Comparison of ENCODE assay signal across 27 cellular contexts in the genomic region with DNA sequence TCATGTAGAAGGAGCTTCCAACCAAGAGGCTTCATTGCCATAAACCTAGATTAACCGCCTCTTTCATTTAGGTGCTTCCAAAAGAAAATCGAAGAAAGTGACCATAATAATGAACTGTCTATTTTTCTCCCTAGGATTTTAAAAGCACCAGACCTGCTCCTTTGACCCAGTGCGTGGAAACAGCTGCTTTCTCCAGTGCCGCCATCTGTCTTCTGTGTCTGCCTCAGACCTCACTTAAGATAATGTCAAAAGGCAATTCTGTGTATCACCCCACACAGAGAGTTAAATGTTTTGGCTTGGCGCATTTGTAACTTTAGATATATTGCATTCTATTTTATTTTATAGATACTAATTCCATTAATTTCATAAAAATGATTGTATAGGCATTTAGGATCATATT. TPM values are rescaled to one million over a fixed set of nuclear protein-coding genes. Genes with fewer than 3 reads are reported as not detected.
"Had no signal": no experiment of that assay in that cellular context is flagged by ENCODE, and none has a peak within 500 bp of the region (broad histone marks: within the 10 kb centered on the region; RNA-seq: fewer than 3 reads in every experiment).

No MANE protein-coding gene starts in this region.

- H3K27ac Mint-ChIP-seq: immature natural killer cell; naive thymus-derived CD8-positive, alpha-beta T cell; nephron progenitor cell; neural progenitor cell; stimulated activated naive B cell treated with anti-CD40 and anti-IgM and Interleukin-4, amounts not matched to agents 10 μg/mL and 1 μg/mL and 100 μg/mL, for 72 hours had no signal

- H3K27ac ChIP-seq: left lung, lower lobe of right lung, neural progenitor cell, neutrophil, parathyroid adenoma, psoas muscle, right atrium auricular region, right lobe of liver, stomach, testis, thyroid gland, transverse colon, upper lobe of left lung, vagina had no signal

- H3K9me3 ChIP-seq: left lung, lower lobe of right lung, neutrophil, psoas muscle, right atrium auricular region, right lobe of liver, stomach, testis, thyroid gland, transverse colon, upper lobe of left lung, vagina had no signal

- H3K4me3 ChIP-seq: left lung, lower lobe of right lung, neural progenitor cell, psoas muscle, right atrium auricular region, right lobe of liver, smooth muscle cell, stomach, testis, thyroid gland, transverse colon, upper lobe of left lung, vagina had no signal

- H3K36me3 ChIP-seq: left lung, lower lobe of right lung, neural progenitor cell, neutrophil, right atrium auricular region, right lobe of liver, stomach, thyroid gland, transverse colon, upper lobe of left lung, vagina had no signal

- H3K27me3 ChIP-seq: neural progenitor cell, neutrophil, right atrium auricular region, right lobe of liver, stomach, testis, thyroid gland, transverse colon, upper lobe of left lung, vagina had no signal

- H3K36me3 Mint-ChIP-seq: immature natural killer cell; naive thymus-derived CD8-positive, alpha-beta T cell; neural progenitor cell; stimulated activated naive B cell treated with anti-CD40 and anti-IgM and Interleukin-4, amounts not matched to agents 10 μg/mL and 1 μg/mL and 100 μg/mL, for 72 hours had no signal

- H3K4me3 Mint-ChIP-seq: immature natural killer cell; naive thymus-derived CD8-positive, alpha-beta T cell; nephron progenitor cell; neural progenitor cell; stimulated activated naive B cell treated with anti-CD40 and anti-IgM and Interleukin-4, amounts not matched to agents 10 μg/mL and 1 μg/mL and 100 μg/mL, for 72 hours had no signal

- DNase-seq: immature natural killer cell; kidney; left colon; left lung; lower lobe of right lung; mammary epithelial cell; mesenchymal stem cell; naive thymus-derived CD8-positive, alpha-beta T cell; nephron progenitor cell; occipital lobe; psoas muscle; right lobe of liver; stimulated activated CD4-positive, alpha-beta T cell treated with anti-CD3 and anti-CD28 coated beads, Interleukin-2, amount 100 ng/mL, for 24 hours; stimulated activated CD4-positive, alpha-beta T cell treated with anti-CD3 and anti-CD28 coated beads, Interleukin-4, amount 100 ng/mL, for 1 hour; stimulated activated naive B cell treated with anti-CD40 and anti-IgM and Interleukin-4, amounts not matched to agents 10 μg/mL and 1 μg/mL and 100 μg/mL, for 72 hours; stimulated activated naive CD8-positive, alpha-beta T cell treated with anti-CD3 and anti-CD28 coated beads, Interleukin-15, Interleukin-2, amounts not matched to agents 100 U/mL and 50 U/mL, for 24 hours; stomach; testis; thyroid gland; transverse colon; upper lobe of left lung had no signal

- H3K4me1 Mint-ChIP-seq: immature natural killer cell; neural progenitor cell; stimulated activated naive B cell treated with anti-CD40 and anti-IgM and Interleukin-4, amounts not matched to agents 10 μg/mL and 1 μg/mL and 100 μg/mL, for 72 hours had no signal

- H3K9me3 Mint-ChIP-seq: naive thymus-derived CD8-positive, alpha-beta T cell; stimulated activated naive B cell treated with anti-CD40 and anti-IgM and Interleukin-4, amounts not matched to agents 10 μg/mL and 1 μg/mL and 100 μg/mL, for 72 hours had no signal

- H3K4me1 ChIP-seq: left lung, lower lobe of right lung, psoas muscle, right atrium auricular region, right lobe of liver, stomach, testis, thyroid gland, upper lobe of left lung, vagina had no signal

RNA-seq across cellular contexts. Expression of a gene that starts 43.6 kb away (rescaled TPM):
- polyA plus RNA-seq: immature natural killer cell; naive thymus-derived CD8-positive, alpha-beta T cell had no signal
